Comparison of ENCODE assay signal across 13 cellular contexts in the genomic region with DNA sequence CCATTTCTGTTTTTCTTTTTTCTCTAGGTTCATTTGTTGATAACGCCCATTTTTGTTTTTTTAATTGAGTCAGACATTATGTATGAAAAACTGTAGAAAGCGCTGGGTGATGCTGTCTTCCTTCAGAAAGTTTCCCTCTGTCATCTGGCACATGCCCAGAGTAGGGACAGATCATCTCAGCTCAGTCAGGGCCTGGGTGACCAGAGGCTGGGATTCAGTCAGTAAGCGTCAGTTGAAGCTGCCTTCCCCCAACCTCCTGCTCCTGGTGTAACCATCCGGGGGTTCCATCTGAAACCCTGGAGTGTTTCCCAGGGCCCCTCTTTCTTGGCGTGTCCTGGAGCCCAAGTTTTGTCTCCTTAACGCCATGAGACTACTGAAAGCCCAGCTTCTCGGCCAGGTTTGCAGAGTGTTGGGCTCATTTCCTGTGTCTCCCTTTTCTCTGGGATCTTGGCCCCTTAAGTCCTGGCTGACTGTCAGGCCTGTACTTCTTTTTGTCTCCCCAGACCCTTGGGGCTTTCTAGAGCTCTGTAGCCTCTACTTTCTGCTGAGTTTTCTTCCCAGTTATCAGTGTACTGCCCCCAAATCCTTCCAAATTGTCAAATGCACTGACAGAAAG. TPM values are rescaled to one million over a fixed set of nuclear protein-coding genes. Genes with fewer than 3 reads are reported as not detected.
A peak's percentile ranks its signal among the peaks of the same experiment; 100 is the strongest.
DNase-seq lines count a peak whose midpoint lies in the region; ATAC-seq, FAIRE-seq and TF ChIP-seq lines count a peak whose summit lies in the region.
"Had no signal": no experiment of that assay in that cellular context is flagged by ENCODE, and none has a peak within 500 bp of the region (broad histone marks: within the 10 kb centered on the region; RNA-seq: fewer than 3 reads in every experiment).

No MANE protein-coding gene starts in this region.

- H3K9me3 ChIP-seq in left lung, result no peaks in the 10 kb centered on the region

- no peak for FAIRE-seq in GM12891 (lab: Jason Lieb, UNC)
- FAIRE-seq: urothelium cell line had no signal

- DNase-seq in HCEC 1CT, result peak; percentile 18
- DNase-seq in dedifferentiated amniotic fluid mesenchymal stem cell (ENCODE audit: extremely low spot score), result peak; percentile 72
- DNase-seq in left lung, result no peak
- DNase-seq in stromal cell of bone marrow (ENCODE audit: low read depth), result peak; percentile 87
- DNase-seq in DMS114 treated with DMSO at 0.1 percent for 48 hours (lab: John Stamatoyannopoulos, UW; ENCODE audit: unreplicated experiment), result no peak
- no peak for DNase-seq in GM12891 (ENCODE audit: insufficient read length, low spot score)
- DNase-seq in SIG-M5 (lab: John Stamatoyannopoulos, UW), result no peak
- DNase-seq: activated T-cell treated with anti-CD3 and anti-CD28 coated beads, Interleukin-2, amount 50 U/mL, for 1 hour; NCI-H524 had no signal

- H3K27ac ChIP-seq in left lung, result peak overlapping the region in 1 of 2 donors; percentile 19
- H3K27ac ChIP-seq: HL-60 had no signal

- no peaks in the 10 kb centered on the region for H3K27me3 ChIP-seq in left lung

- ATAC-seq in left lung (peak; percentile 45), GM18873 (IDR thresholded peaks at IDR 0.05; ENCODE audit: low FRiP score, unreplicated experiment) (no peak)

- TF ChIP-seq POLR2A in GM12891 (IDR thresholded peaks at IDR 0.05; ENCODE audit: low read depth, low read length), result no peak

- no peaks in the 10 kb centered on the region for H3K4me1 ChIP-seq in left lung

- TF ChIP-seq CTCF in left lung (IDR thresholded peaks at IDR 0.05), result no peak

- intact Hi-C loops in left lung (cut with DNase I), result no loop called here

- peaks cover 3 to 87% of the 10 kb centered on the region in 2 donors for H3K36me3 ChIP-seq in left lung

- H3K4me3 ChIP-seq in left lung, result no peak overlapping the region
- H3K4me3 ChIP-seq: lung had no signal

TF ChIP-seq in GM12891, 5 proteins besides CTCF, POLR2A, EP300 and RAD21:
- TF ChIP-seq TAF1 (IDR thresholded peaks at IDR 0.05; ENCODE audit: low read depth, low read length) (no peak), SPI1 (IDR thresholded peaks at IDR 0.05; ENCODE audit: low read depth, low read length) (no peak), PAX5 (IDR thresholded peaks at IDR 0.05; ENCODE audit: insufficient read depth, low read length, severe bottlenecking) (no peak), POU2F2 (IDR thresholded peaks at IDR 0.05; ENCODE audit: low read depth, low read length) (no peak), POLR2AphosphoS5 (IDR thresholded peaks at IDR 0.05; ENCODE audit: low read depth, low read length) (no peak)
TF ChIP-seq in GM12891: peak in this region for 0.

RNA-seq across cellular contexts. Expression of gene PPFIA1, which starts 10.7 kb away (rescaled TPM):
- 10 to 100 TPM; 52.8 to 66.0 TPM for total RNA-seq in left lung
- 10.0 TPM for polyA plus RNA-seq in GM12891 (2012; ENCODE audit: low read depth, missing spikeins)

Comparison
In these comparisons a context has a peak if more than half of its experiments do, and no peak if none do; other contexts are left out.
1. DNase-seq: peak in HCEC 1CT (single experiment), dedifferentiated amniotic fluid mesenchymal stem cell (single experiment) and stromal cell of bone marrow (single experiment); none in left lung (0 of 2), DMS114 treated with DMSO at 0.1 percent for 48 hours (single experiment), GM12891 (single experiment) and SIG-M5 (single experiment).